9 cellular contexts compared by ENCODE assay signal in genomic region chr1:92953491-92953890, GRCh38. TPM values are rescaled to one million over a fixed set of nuclear protein-coding genes. Genes with fewer than 3 reads are reported as not detected.
DNase-seq lines count a peak whose midpoint lies in the region; ATAC-seq lines count a peak whose summit lies in the region.
"Had no signal": no experiment of that assay in that cellular context is flagged by ENCODE, and none has a peak within 500 bp of the region (broad histone marks: within the 10 kb centered on the region; RNA-seq: fewer than 3 reads in every experiment).

No MANE protein-coding gene starts in this region.

- peaks cover 3% of the 10 kb centered on the region for H3K36me3 Mint-ChIP-seq in IgD-negative memory B cell

- H3K27ac Mint-ChIP-seq in IgD-negative memory B cell, result peak overlapping the region in 2 of 3 donors; percentile 19 to 94

- H3K27me3 ChIP-seq in H7 (ENCODE audit: control insufficient read depth, insufficient read depth, low read length), result no peaks in the 10 kb centered on the region

- H3K9me3 Mint-ChIP-seq in IgD-negative memory B cell, result no peaks in the 10 kb centered on the region

- no peak overlapping the region for H3K4me3 ChIP-seq in H7 (ENCODE audit: insufficient read depth, low read depth, low read length)

- peak; percentile 45 for DNase-seq in central memory CD4-positive, alpha-beta T cell
- no peak for DNase-seq in H7
- no peak for DNase-seq in NCI-H345 treated with DMSO at 0.1 percent for 48 hours (lab: John Stamatoyannopoulos, UW; ENCODE audit: unreplicated experiment)
- no peak for DNase-seq in HCEC 1CT
- no peak for DNase-seq in HPDE6-E6E7 (ENCODE audit: extremely low spot score)

- no peaks in the 10 kb centered on the region for H3K27me3 Mint-ChIP-seq in IgD-negative memory B cell

- H3K4me3 Mint-ChIP-seq in IgD-negative memory B cell, result peak overlapping the region; percentile 16 to 88 (median 57)

- H3K36me3 ChIP-seq in H7 (replicated peaks; ENCODE audit: control insufficient read depth, insufficient read depth, low read length), result no peaks in the 10 kb centered on the region

- ATAC-seq in GM18502 (IDR thresholded peaks at IDR 0.05; ENCODE audit: poor library complexity, unreplicated experiment), result peak; percentile 74
- peak; percentile 59 for ATAC-seq in GM21576 (IDR thresholded peaks at IDR 0.05; ENCODE audit: unreplicated experiment)
- ATAC-seq: esophagus mucosa had no signal

- peaks cover 41 to 57% (median 53%) of the 10 kb centered on the region in 3 donors for H3K4me1 Mint-ChIP-seq in IgD-negative memory B cell

RNA-seq across cellular contexts. Expression of gene DIPK1A, which starts 7.8 kb away (rescaled TPM):
- 29.2 TPM for polyA plus RNA-seq in IgD-negative memory B cell
- 3.1 and 3.4 TPM in 2 replicates for total RNA-seq in H7 (2014; rRNA removed; shearing (Covaris generic))
